15 cellular contexts compared by ENCODE assay signal in the genomic region with DNA sequence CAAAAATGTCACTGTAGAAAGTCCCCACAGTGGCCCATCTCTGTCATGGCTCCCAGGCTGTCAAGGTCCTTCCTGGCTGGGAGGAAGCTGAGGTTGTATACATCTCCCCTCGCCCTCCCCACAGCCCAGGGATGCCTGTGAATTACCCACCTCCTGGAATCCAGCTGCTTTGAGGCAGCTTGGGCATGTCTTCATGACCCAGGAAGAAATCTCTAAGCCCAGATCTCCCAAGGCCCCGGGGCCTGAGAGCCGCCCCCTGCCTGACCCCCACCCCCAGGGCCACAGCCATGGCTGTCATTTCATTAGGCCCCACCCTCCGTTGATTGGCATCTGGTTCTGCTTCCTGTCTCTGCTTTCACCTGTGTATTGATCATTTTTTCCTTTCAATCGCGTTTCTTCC.
DNase-seq lines count a peak whose midpoint lies in the region; ATAC-seq and TF ChIP-seq lines count a peak whose summit lies in the region.
"Had no signal": no experiment of that assay in that cellular context is flagged by ENCODE, and none has a peak within 500 bp of the region (broad histone marks: within the 10 kb centered on the region; RNA-seq: fewer than 3 reads in every experiment).

No MANE protein-coding gene starts in this region.

- intact Hi-C loops in thyroid gland (cut with DNase I) (no loop called here), heart right ventricle (cut with DNase I) (no loop called here)

- H3K9me3 Mint-ChIP-seq in nephron progenitor cell: no peaks in the 10 kb centered on the region

- H3K27ac ChIP-seq in thyroid gland: no peak overlapping the region
- peak overlapping the region in 2 of 10 donors; percentile 16 to 44 for H3K27ac ChIP-seq in heart right ventricle
- H3K27ac ChIP-seq: foreskin keratinocyte, PC-9 had no signal

- DNase-seq in nephron progenitor cell (no peak), SKM-1 (lab: John Stamatoyannopoulos, UW; ENCODE audit: unreplicated experiment) (no peak), NCI-H1092 (lab: John Stamatoyannopoulos, UW) (no peak), thyroid gland (no peak), heart right ventricle (no peak)
- DNase-seq: cortex of kidney, DMS153, foreskin keratinocyte, IMR-90, NCI-H2081, PC-9, T-helper 9 cell had no signal

- no peak for TF ChIP-seq POLR2A in thyroid gland (IDR thresholded peaks at IDR 0.05)

- TF ChIP-seq CTCF in nephron progenitor cell (IDR thresholded peaks at IDR 0.05): no peak
- no peak for TF ChIP-seq CTCF in thyroid gland (IDR thresholded peaks at IDR 0.05)
- no peak for TF ChIP-seq CTCF in heart right ventricle (IDR thresholded peaks at IDR 0.05)

- H3K27ac Mint-ChIP-seq in nephron progenitor cell: peak overlapping the region; percentile 98

- no peaks in the 10 kb centered on the region for H3K36me3 ChIP-seq in thyroid gland
- H3K36me3 ChIP-seq in heart right ventricle: peaks cover 0 to 16% (median 0%) of the 10 kb centered on the region in 9 donors

- peak; percentile 15 for ATAC-seq in GM18868 (IDR thresholded peaks at IDR 0.05; ENCODE audit: unreplicated experiment)
- peak; percentile 30 for ATAC-seq in GM21529 (IDR thresholded peaks at IDR 0.05; ENCODE audit: unreplicated experiment)
- peak; percentile 10 for ATAC-seq in HG03442 (IDR thresholded peaks at IDR 0.05; ENCODE audit: unreplicated experiment)
- ATAC-seq in heart right ventricle: no peak
- ATAC-seq: foreskin keratinocyte had no signal

- H3K36me3 Mint-ChIP-seq in nephron progenitor cell (ENCODE audit: low read depth): peaks cover 3% of the 10 kb centered on the region

- H3K4me3 ChIP-seq in thyroid gland (replicated peaks in 1 of 3): no peak overlapping the region
- H3K4me3 ChIP-seq in heart right ventricle: no peak overlapping the region
- H3K4me3 ChIP-seq: PC-9 had no signal

- peaks cover 4% of the 10 kb centered on the region for H3K27me3 Mint-ChIP-seq in nephron progenitor cell (ENCODE audit: low read depth, poor library complexity)

- H3K4me1 ChIP-seq in thyroid gland (peaks cover 15 to 29% of the 10 kb centered on the region in 2 donors), heart right ventricle (peaks cover 17 to 37% (median 30%) of the 10 kb centered on the region in 9 donors)
- H3K4me1 ChIP-seq: foreskin keratinocyte had no signal

- no peak overlapping the region for H3K4me3 Mint-ChIP-seq in nephron progenitor cell

- 91 to 93% methylated on average over 6 of the region's 6 CpGs for WGBS in thyroid gland, 2 donors
- WGBS in heart right ventricle, 2 donors: 95% methylated on average over 6 of the region's 6 CpGs

- peaks cover 70% of the 10 kb centered on the region for H3K4me1 Mint-ChIP-seq in nephron progenitor cell

- H3K9me3 ChIP-seq in thyroid gland (no peaks in the 10 kb centered on the region), heart right ventricle (no peaks in the 10 kb centered on the region)

- H3K27me3 ChIP-seq in thyroid gland: no peaks in the 10 kb centered on the region
- no peaks in the 10 kb centered on the region for H3K27me3 ChIP-seq in heart right ventricle
- H3K27me3 ChIP-seq: foreskin keratinocyte had no signal

Comparison
In these comparisons a context has a peak if more than half of its experiments do, and no peak if none do; other contexts are left out.
1. ATAC-seq: peak in GM18868 (single experiment), GM21529 (single experiment) and HG03442 (single experiment); none in heart right ventricle (0 of 8).